In genomic region chr12:43847427-43847826, GRCh38 we compare ENCODE assay signal across 15 cellular contexts. TPM values are rescaled to one million over a fixed set of nuclear protein-coding genes. Genes with fewer than 3 reads are reported as not detected.
A peak's percentile ranks its signal among the peaks of the same experiment; 100 is the strongest.
DNase-seq lines count a peak whose midpoint lies in the region; TF ChIP-seq lines count a peak whose summit lies in the region.
"Had no signal": no experiment of that assay in that cellular context is flagged by ENCODE, and none has a peak within 500 bp of the region (broad histone marks: within the 10 kb centered on the region; RNA-seq: fewer than 3 reads in every experiment).

No MANE protein-coding gene starts in this region.

- TF ChIP-seq CTCF in BJ (IDR thresholded peaks at IDR 0.05; ENCODE audit: insufficient read depth, low read depth, low read length) (no peak), GM10266 (IDR thresholded peaks at IDR 0.05; ENCODE audit: control insufficient read depth, insufficient read depth, low read depth, missing control alignments) (no peak), vagina (IDR thresholded peaks at IDR 0.05) (no peak)

- H3K36me3 ChIP-seq in BJ (ENCODE audit: control insufficient read depth, insufficient read depth, low read length): no peaks in the 10 kb centered on the region
- H3K36me3 ChIP-seq in vagina: no peaks in the 10 kb centered on the region

- DNase-seq in BJ (ENCODE audit: low read depth) (peak; percentile 10), KBM-7 (peak; percentile 37), astrocyte of the hippocampus (ENCODE audit: low read depth, low spot score) (peak; percentile 80), kidney glomerular epithelial cell (lab: John Stamatoyannopoulos, UW) (peak; percentile 81), NCI-H2196 (lab: John Stamatoyannopoulos, UW; ENCODE audit: unreplicated experiment) (no peak), erythroblast (lab: John Stamatoyannopoulos, UW) (no peak), GM10266 (ENCODE audit: extremely low spot score) (no peak), vagina (ENCODE audit: extremely low spot score in 2 of 2) (no peak)
- DNase-seq: activated CD4-positive, alpha-beta T cell treated with anti-CD3 and anti-CD28 coated beads, Interleukin-2, amount 50 U/mL, for 48 hours; CD4-positive, CD25-positive, alpha-beta regulatory T cell; effector memory CD4-positive, alpha-beta T cell; NCI-H82; stimulated activated CD4-positive, alpha-beta T cell treated with anti-CD3 and anti-CD28 coated beads, Interleukin-2, amount 100 ng/mL, for 24 hours; stimulated activated naive CD4-positive, alpha-beta T cell treated with Interleukin-2 at 50 U/mL for 16 hours; SW 1271 had no signal

- H3K27ac ChIP-seq in vagina: no peak overlapping the region

- TF ChIP-seq POLR2A in erythroblast (IDR thresholded peaks at IDR 0.05; ENCODE audit: low read length) (no peak), vagina (IDR thresholded peaks at IDR 0.05) (no peak)

- H3K4me3 ChIP-seq in BJ (ENCODE audit: low read depth, low read length) (no peak overlapping the region), vagina (no peak overlapping the region)

- CTCF ChIA-PET in BJ (lab: Yijun Ruan, JAX): interaction anchor here (0.5 kb wide), 1 partner anchor 24 kb away, joined by 3 read pairs; no protein-coding TSS in a partner anchor

- in situ Hi-C loops in KBM-7 (cut with MboI; ENCODE audit: low pct_unique_long_range_greater_than_20kb, low sequenced_read_pairs): no loop called here

- POLR2A ChIA-PET in BJ (lab: Charles Lee): no interaction called here

- H3K27me3 ChIP-seq in BJ (ENCODE audit: control insufficient read depth, insufficient read depth, low read length) (no peaks in the 10 kb centered on the region), vagina (no peaks in the 10 kb centered on the region)

- H3K9me3 ChIP-seq in vagina: no peaks in the 10 kb centered on the region

- intact Hi-C loops in vagina (cut with DNase I): no loop called here

- no peaks in the 10 kb centered on the region for H3K4me1 ChIP-seq in vagina

RNA-seq across cellular contexts. Expression of gene TMEM117, which starts 11.5 kb away (rescaled TPM):
- polyA plus RNA-seq in BJ (2011; rRNA removed): 4.3 and 7.0 TPM in 2 replicates
- 2.4 and 3.3 TPM in 2 replicates for polyA minus RNA-seq in BJ (2011; rRNA and poly(A)+ RNA removed)
- total RNA-seq in vagina: 22.1 TPM

RNA-seq across cellular contexts. Expression of gene TWF1, which starts 41.3 kb away (rescaled TPM):
- polyA plus RNA-seq in BJ (2011; rRNA removed): 49.8 and 109 TPM in 2 replicates
- polyA minus RNA-seq in BJ (2011; rRNA and poly(A)+ RNA removed): 23.9 and 25.2 TPM in 2 replicates
- total RNA-seq in vagina: 71.0 TPM

Comparison
In these comparisons a context has a peak if more than half of its experiments do, and no peak if none do; other contexts are left out.
1. DNase-seq: peak in BJ (single experiment), KBM-7 (single experiment), astrocyte of the hippocampus (single experiment) and kidney glomerular epithelial cell (single experiment); none in NCI-H2196 (single experiment), erythroblast (0 of 2), GM10266 (single experiment) and vagina (0 of 2).